Comparison of ENCODE assay signal across 25 cellular contexts in genomic region chr10:118773041-118773440, GRCh38.
"Had no signal": no experiment of that assay in that cellular context is flagged by ENCODE, and none has a peak within 500 bp of the region (broad histone marks: within the 10 kb centered on the region; RNA-seq: fewer than 3 reads in every experiment).

No MANE protein-coding gene starts in this region.

- H3K4me3 ChIP-seq: stomach, suprapubic skin, testis, thoracic aorta, thyroid gland, tibial artery, tibial nerve, transverse colon, upper lobe of left lung, upper lobe of right lung, vagina had no signal

- H3K27ac ChIP-seq: stomach, suprapubic skin, testis, thyroid gland, tibial artery, tibial nerve, transverse colon, upper lobe of left lung, upper lobe of right lung, vagina had no signal

- H3K4me1 ChIP-seq: stomach, testis, tibial artery, tibial nerve, transverse colon, upper lobe of left lung, upper lobe of right lung, vagina had no signal

- H3K9me3 ChIP-seq: suprapubic skin, testis, thoracic aorta, thyroid gland, tibial artery, transverse colon, upper lobe of left lung, upper lobe of right lung, vagina had no signal

- DNase-seq: stimulated activated CD4-positive, alpha-beta T cell treated with anti-CD3 and anti-CD28 coated beads, Interleukin-2, amount 100 ng/mL, for 48 hours; stimulated activated CD4-positive, alpha-beta T cell treated with anti-CD3 and anti-CD28 coated beads, Interleukin-4, amount 100 ng/mL, for 1 hour; stimulated activated CD4-positive, alpha-beta T cell treated with anti-CD3 and anti-CD28 coated beads, Interleukin-4, amount 100 ng/mL, for 24 hours; stimulated activated CD4-positive, alpha-beta T cell treated with anti-CD3 and anti-CD28 coated beads, Interleukin-4, amount 100 ng/mL, for 4 hours; stimulated activated CD8-positive, alpha-beta memory T cell treated with anti-CD3 and anti-CD28 coated beads, Interleukin-4, amount 100 ng/mL, for 48 hours; stimulated activated naive B cell treated with anti-CD40 and anti-IgM and Interleukin-4, amounts not matched to agents 10 μg/mL and 1 μg/mL and 100 μg/mL, for 72 hours; stimulated activated naive CD4-positive, alpha-beta T cell; stimulated activated naive CD4-positive, alpha-beta T cell treated with Interleukin-2 at 50 U/mL for 16 hours; stimulated activated naive CD8-positive, alpha-beta T cell treated with anti-CD3 and anti-CD28 coated beads, Interleukin-15, amount 100 ng/mL, for 72 hours; stimulated activated naive CD8-positive, alpha-beta T cell treated with anti-CD3 and anti-CD28 coated beads, Interleukin-15, Interleukin-2, amounts not matched to agents 100 U/mL and 50 U/mL, for 24 hours; stomach; substantia nigra; testis; thyroid gland; tibial artery; transverse colon; trophoblast cell; upper lobe of left lung; upper lobe of right lung had no signal

- ATAC-seq: stimulated activated effector memory CD8-positive, alpha-beta T cell treated with anti-CD3 and anti-CD28 coated beads, Interleukin-12 subunit alpha, Interleukin-12 subunit beta, amount 100 ng/mL, for 72 hours; stimulated activated memory B cell treated with anti-CD40 and anti-IgM and Interleukin-4, amounts not matched to agents 10 μg/mL and 1 μg/mL and 100 μg/mL, for 72 hours; stimulated activated naive B cell treated with anti-CD40 and anti-IgM and Interleukin-4, amounts not matched to agents 10 μg/mL and 1 μg/mL and 100 μg/mL, for 72 hours; stimulated activated naive CD8-positive, alpha-beta T cell treated with anti-CD3 and anti-CD28 coated beads, Interleukin-15, amount 100 ng/mL, for 72 hours; stimulated activated naive CD8-positive, alpha-beta T cell treated with anti-CD3 and anti-CD28 coated beads, Interleukin-15, Interleukin-2, amounts not matched to agents 100 U/mL and 50 U/mL, for 24 hours; upper lobe of right lung had no signal

- H3K27me3 ChIP-seq: stomach, suprapubic skin, testis, thyroid gland, tibial artery, tibial nerve, transverse colon, upper lobe of left lung, upper lobe of right lung, vagina had no signal

- H3K36me3 ChIP-seq: stomach, suprapubic skin, thoracic aorta, thyroid gland, tibial artery, tibial nerve, transverse colon, upper lobe of left lung, upper lobe of right lung, vagina had no signal
